In the genomic region with DNA sequence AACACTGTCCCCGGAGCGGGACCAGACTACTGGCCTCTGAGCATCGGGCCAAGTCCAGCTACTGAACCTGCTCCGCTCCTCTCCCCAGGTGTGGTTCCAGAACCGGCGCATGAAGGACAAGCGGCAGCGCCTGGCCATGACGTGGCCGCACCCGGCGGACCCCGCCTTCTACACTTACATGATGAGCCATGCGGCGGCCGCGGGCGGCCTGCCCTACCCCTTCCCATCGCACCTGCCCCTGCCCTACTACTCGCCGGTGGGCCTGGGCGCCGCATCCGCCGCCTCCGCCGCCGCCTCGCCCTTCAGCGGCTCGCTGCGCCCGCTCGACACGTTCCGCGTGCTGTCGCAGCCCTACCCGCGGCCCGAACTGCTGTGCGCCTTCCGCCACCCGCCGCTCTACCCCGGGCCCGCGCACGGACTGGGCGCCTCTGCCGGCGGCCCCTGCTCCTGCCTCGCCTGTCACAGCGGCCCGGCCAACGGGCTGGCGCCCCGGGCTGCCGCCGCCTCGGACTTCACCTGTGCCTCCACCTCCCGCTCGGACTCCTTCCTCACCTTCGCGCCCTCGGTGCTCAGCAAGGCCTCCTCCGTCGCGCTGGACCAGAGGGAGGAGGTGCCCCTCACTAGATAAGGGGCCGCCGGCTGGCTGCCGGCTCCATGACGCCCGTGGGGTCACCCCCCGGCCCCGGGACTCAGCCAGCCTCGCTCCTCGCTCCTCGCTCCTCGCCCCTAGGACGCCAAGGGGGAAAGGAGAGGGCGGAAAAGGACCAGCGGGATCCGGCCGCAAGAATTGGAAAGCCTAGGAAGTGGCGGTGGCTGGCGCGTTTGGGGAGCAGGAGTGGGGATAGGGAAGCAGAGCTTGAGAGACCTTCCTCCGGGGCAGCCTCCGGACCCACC, we compare ENCODE assay signal across 1 cellular context.
TF ChIP-seq lines count a peak whose summit lies in the region.

No MANE protein-coding gene starts in this region.

TF ChIP-seq in H1, 55 proteins besides CTCF, POLR2A, EP300 and RAD21:
- TF ChIP-seq HDAC2 (IDR thresholded peaks at IDR 0.05; ENCODE audit: borderline replicate concordance in 1 of 2, low read depth in 2 of 2, low read length in 2 of 2) (no peak), JUN (IDR thresholded peaks at IDR 0.05; ENCODE audit: low read depth, low read length) (no peak), NRF1 (IDR thresholded peaks at IDR 0.05; ENCODE audit: low read depth, low read length) (no peak), TEAD4 (IDR thresholded peaks at IDR 0.05; ENCODE audit: low read depth, low read length) (no peak), EZH2 (IDR thresholded peaks at IDR 0.05; ENCODE audit: low read depth, low read length, severe bottlenecking) (peak; percentile 95), SP1 (IDR thresholded peaks at IDR 0.05; ENCODE audit: low read depth, low read length) (no peak), TCF12 (IDR thresholded peaks at IDR 0.05; ENCODE audit: low read depth, low read length) (no peak), RNF2 (IDR thresholded peaks at IDR 0.05; ENCODE audit: borderline replicate concordance, low read depth, low read length, missing control alignments, poor library complexity, severe bottlenecking) (peak; percentile 81), CEBPB (IDR thresholded peaks at IDR 0.05; ENCODE audit: low read depth, low read length) (no peak), EGR1 (IDR thresholded peaks at IDR 0.05; ENCODE audit: borderline replicate concordance, low read depth, low read length) (no peak), SUZ12 (IDR thresholded peaks at IDR 0.05; ENCODE audit: low read length) (peak; percentile 67), BRCA1 (IDR thresholded peaks at IDR 0.05; ENCODE audit: low read depth, low read length) (no peak), CHD2 (IDR thresholded peaks at IDR 0.05; ENCODE audit: low read length) (no peak), CREB1 (IDR thresholded peaks at IDR 0.05) (peak; percentile 46; the same call in 1 of the 2 replicates), KDM1A (IDR thresholded peaks at IDR 0.05; ENCODE audit: borderline replicate concordance, low read length) (0 out of 2 replicates have a peak, but pooled peaks have one; percentile 12), RBBP5 (IDR thresholded peaks at IDR 0.05; ENCODE audit: borderline replicate concordance, low read depth, low read length) (no peak)
- TF ChIP-seq, protein P1, sequence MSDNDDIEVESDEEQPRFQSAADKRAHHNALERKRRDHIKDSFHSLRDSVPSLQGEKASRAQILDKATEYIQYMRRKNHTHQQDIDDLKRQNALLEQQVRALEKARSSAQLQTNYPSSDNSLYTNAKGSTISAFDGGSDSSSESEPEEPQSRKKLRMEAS (IDR thresholded peaks at IDR 0.05) = 0 out of 2 replicates have a peak, but pooled peaks have one; percentile 57
- TF ChIP-seq, protein P2, sequence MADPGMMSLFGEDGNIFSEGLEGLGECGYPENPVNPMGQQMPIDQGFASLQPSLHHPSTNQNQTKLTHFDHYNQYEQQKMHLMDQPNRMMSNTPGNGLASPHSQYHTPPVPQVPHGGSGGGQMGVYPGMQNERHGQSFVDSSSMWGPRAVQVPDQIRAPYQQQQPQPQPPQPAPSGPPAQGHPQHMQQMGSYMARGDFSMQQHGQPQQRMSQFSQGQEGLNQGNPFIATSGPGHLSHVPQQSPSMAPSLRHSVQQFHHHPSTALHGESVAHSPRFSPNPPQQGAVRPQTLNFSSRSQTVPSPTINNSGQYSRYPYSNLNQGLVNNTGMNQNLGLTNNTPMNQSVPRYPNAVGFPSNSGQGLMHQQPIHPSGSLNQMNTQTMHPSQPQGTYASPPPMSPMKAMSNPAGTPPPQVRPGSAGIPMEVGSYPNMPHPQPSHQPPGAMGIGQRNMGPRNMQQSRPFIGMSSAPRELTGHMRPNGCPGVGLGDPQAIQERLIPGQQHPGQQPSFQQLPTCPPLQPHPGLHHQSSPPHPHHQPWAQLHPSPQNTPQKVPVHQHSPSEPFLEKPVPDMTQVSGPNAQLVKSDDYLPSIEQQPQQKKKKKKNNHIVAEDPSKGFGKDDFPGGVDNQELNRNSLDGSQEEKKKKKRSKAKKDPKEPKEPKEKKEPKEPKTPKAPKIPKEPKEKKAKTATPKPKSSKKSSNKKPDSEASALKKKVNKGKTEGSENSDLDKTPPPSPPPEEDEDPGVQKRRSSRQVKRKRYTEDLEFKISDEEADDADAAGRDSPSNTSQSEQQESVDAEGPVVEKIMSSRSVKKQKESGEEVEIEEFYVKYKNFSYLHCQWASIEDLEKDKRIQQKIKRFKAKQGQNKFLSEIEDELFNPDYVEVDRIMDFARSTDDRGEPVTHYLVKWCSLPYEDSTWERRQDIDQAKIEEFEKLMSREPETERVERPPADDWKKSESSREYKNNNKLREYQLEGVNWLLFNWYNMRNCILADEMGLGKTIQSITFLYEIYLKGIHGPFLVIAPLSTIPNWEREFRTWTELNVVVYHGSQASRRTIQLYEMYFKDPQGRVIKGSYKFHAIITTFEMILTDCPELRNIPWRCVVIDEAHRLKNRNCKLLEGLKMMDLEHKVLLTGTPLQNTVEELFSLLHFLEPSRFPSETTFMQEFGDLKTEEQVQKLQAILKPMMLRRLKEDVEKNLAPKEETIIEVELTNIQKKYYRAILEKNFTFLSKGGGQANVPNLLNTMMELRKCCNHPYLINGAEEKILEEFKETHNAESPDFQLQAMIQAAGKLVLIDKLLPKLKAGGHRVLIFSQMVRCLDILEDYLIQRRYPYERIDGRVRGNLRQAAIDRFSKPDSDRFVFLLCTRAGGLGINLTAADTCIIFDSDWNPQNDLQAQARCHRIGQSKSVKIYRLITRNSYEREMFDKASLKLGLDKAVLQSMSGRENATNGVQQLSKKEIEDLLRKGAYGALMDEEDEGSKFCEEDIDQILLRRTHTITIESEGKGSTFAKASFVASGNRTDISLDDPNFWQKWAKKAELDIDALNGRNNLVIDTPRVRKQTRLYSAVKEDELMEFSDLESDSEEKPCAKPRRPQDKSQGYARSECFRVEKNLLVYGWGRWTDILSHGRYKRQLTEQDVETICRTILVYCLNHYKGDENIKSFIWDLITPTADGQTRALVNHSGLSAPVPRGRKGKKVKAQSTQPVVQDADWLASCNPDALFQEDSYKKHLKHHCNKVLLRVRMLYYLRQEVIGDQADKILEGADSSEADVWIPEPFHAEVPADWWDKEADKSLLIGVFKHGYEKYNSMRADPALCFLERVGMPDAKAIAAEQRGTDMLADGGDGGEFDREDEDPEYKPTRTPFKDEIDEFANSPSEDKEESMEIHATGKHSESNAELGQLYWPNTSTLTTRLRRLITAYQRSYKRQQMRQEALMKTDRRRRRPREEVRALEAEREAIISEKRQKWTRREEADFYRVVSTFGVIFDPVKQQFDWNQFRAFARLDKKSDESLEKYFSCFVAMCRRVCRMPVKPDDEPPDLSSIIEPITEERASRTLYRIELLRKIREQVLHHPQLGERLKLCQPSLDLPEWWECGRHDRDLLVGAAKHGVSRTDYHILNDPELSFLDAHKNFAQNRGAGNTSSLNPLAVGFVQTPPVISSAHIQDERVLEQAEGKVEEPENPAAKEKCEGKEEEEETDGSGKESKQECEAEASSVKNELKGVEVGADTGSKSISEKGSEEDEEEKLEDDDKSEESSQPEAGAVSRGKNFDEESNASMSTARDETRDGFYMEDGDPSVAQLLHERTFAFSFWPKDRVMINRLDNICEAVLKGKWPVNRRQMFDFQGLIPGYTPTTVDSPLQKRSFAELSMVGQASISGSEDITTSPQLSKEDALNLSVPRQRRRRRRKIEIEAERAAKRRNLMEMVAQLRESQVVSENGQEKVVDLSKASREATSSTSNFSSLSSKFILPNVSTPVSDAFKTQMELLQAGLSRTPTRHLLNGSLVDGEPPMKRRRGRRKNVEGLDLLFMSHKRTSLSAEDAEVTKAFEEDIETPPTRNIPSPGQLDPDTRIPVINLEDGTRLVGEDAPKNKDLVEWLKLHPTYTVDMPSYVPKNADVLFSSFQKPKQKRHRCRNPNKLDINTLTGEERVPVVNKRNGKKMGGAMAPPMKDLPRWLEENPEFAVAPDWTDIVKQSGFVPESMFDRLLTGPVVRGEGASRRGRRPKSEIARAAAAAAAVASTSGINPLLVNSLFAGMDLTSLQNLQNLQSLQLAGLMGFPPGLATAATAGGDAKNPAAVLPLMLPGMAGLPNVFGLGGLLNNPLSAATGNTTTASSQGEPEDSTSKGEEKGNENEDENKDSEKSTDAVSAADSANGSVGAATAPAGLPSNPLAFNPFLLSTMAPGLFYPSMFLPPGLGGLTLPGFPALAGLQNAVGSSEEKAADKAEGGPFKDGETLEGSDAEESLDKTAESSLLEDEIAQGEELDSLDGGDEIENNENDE (IDR thresholded peaks at IDR 0.05; ENCODE audit: insufficient replicate concordance, low read length) = no peak
- TF ChIP-seq, protein P3, sequence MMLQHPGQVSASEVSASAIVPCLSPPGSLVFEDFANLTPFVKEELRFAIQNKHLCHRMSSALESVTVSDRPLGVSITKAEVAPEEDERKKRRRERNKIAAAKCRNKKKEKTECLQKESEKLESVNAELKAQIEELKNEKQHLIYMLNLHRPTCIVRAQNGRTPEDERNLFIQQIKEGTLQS (IDR thresholded peaks at IDR 0.05; ENCODE audit: insufficient read depth, low read depth, low read length) = no peak
